ENCODE assay signal across 16 cellular contexts in the genomic region with DNA sequence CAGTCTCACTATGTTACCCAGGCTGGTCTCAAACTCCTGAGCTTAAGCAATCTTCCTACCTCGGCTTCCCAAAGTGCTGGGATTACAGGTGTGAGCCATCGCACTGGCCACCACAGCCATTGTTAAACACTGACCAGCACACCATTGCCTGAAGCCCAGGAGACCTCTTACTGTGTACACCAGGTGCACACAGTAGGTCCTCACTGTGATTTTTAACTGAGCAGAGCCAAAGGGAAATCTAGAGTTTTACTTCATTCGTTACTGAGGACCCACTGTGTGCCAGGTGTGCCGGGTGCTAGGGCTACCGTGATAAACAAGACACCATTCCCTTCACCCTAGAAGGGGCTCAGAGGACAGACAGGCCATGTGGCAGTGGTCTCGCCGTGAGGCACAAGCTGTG.
"Had no signal": no experiment of that assay in that cellular context is flagged by ENCODE, and none has a peak within 500 bp of the region (broad histone marks: within the 10 kb centered on the region; RNA-seq: fewer than 3 reads in every experiment).

No MANE protein-coding gene starts in this region.

- H3K4me1 ChIP-seq: foreskin keratinocyte had no signal

- H3K9me3 ChIP-seq: psoas muscle, stomach, thoracic aorta, transverse colon had no signal

- H3K27me3 ChIP-seq: foreskin keratinocyte had no signal

- ATAC-seq: foreskin keratinocyte; naive thymus-derived CD4-positive, alpha-beta T cell; psoas muscle; sciatic nerve; stimulated activated naive B cell treated with anti-CD40 and anti-IgM and Interleukin-4, amounts not matched to agents 10 μg/mL and 1 μg/mL and 100 μg/mL, for 72 hours had no signal

- H3K4me3 ChIP-seq: psoas muscle, stomach, thoracic aorta, transverse colon had no signal

- H3K36me3 ChIP-seq: thoracic aorta had no signal

- H3K27ac ChIP-seq: foreskin keratinocyte, psoas muscle, stomach, thoracic aorta had no signal

- DNase-seq: dermis blood vessel endothelial cell; erythroblast; foreskin keratinocyte; mesendoderm; naive thymus-derived CD4-positive, alpha-beta T cell; nephron progenitor cell; psoas muscle; retina; stimulated activated CD4-positive, alpha-beta T cell treated with anti-CD3 and anti-CD28 coated beads, Interleukin-2, amount 100 ng/mL, for 24 hours; stimulated activated CD4-positive, alpha-beta T cell treated with anti-CD3 and anti-CD28 coated beads, Interleukin-4, amount 100 ng/mL, for 4 hours; stimulated activated naive B cell treated with anti-CD40 and anti-IgM and Interleukin-4, amounts not matched to agents 10 μg/mL and 1 μg/mL and 100 μg/mL, for 72 hours; stomach; substantia nigra; transverse colon had no signal
